In the genomic region with DNA sequence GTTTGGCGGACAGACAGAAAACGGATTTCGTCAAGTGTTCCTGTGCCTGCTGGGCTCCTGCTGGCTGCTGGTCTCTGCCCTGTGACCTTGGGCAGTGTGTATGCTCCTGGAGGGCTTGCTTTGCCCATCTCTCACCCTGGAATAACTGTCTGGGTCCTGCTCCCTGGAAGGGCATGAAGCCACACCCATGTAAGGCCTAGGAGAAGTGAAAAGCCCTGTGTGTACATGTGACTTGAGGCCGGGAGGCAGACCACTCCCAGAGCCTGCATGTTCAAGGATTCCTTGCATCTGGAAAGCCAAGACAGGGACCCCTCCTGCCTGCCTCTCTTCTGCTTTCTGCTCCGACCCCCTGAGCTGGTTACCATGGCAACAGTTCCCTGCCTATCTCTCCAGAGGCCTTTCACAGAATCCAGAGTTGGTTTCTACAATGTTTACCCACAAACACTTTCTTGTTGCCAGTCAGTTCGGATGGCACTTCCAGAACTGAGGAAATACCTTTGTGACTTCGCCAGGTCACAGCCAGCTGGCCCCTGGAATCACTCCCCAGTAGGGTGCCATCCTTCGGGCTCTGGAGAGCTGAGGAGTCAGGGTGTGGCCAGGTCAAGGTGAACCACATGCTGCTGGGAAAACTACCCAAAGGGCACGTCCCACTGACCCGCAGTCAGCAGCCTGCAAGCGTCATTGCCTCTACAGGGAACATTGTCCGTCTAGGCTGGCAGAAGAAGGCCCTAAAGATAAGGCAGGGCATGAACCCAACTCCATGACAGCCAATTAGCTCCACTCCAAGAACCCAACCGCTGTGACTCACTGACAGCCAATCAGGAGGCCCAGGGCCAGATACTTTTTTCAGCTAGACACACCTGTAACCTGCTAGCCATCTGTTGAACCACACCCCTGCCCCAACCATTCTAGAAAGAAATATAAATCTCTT, we compare ENCODE assay signal across 11 cellular contexts. TPM values are rescaled to one million over a fixed set of nuclear protein-coding genes. Genes with fewer than 3 reads are reported as not detected.
DNase-seq lines count a peak whose midpoint lies in the region; ATAC-seq and TF ChIP-seq lines count a peak whose summit lies in the region.
"Had no signal": no experiment of that assay in that cellular context is flagged by ENCODE, and none has a peak within 500 bp of the region (broad histone marks: within the 10 kb centered on the region; RNA-seq: fewer than 3 reads in every experiment).

No MANE protein-coding gene starts in this region.

- H3K27ac ChIP-seq in VCaP: peak overlapping the region; percentile 41; the same call in 1 of the 2 replicates
- H3K27ac ChIP-seq in upper lobe of left lung: peak overlapping the region; percentile 61 to 85 (median 67)

- H3K36me3 Mint-ChIP-seq in effector memory CD8-positive, alpha-beta T cell (ENCODE audit: insufficient read depth): no peaks in the 10 kb centered on the region

- peak; percentile 17 for DNase-seq in NCI-H748 (lab: John Stamatoyannopoulos, UW; ENCODE audit: unreplicated experiment)
- no peak for DNase-seq in NCI-H748 treated with DMSO at 0.1 percent for 48 hours (lab: John Stamatoyannopoulos, UW)
- DNase-seq in left lobe of liver (ENCODE audit: low spot score): peak; percentile 94
- DNase-seq in upper lobe of left lung: peak in 1 of 2 donors; percentile 74
- no peak for DNase-seq in effector memory CD8-positive, alpha-beta T cell
- DNase-seq in AML-193 (lab: John Stamatoyannopoulos, UW): no peak
- DNase-seq: activated T-cell treated with anti-CD3 and anti-CD28 coated beads, Interleukin-2, amount 50 U/mL, for 4 hours; dermis blood vessel endothelial cell had no signal

- peaks cover 0 to 17% of the 10 kb centered on the region in 2 donors for H3K27me3 Mint-ChIP-seq in effector memory CD8-positive, alpha-beta T cell

- TF ChIP-seq CTCF in VCaP (conservative IDR thresholded peaks at IDR 0.05) (no peak), upper lobe of left lung (IDR thresholded peaks at IDR 0.05) (no peak)

- no peaks in the 10 kb centered on the region for H3K9me3 Mint-ChIP-seq in effector memory CD8-positive, alpha-beta T cell
- H3K9me3 Mint-ChIP-seq: activated T-cell treated with anti-CD3 and anti-CD28 coated beads, Interleukin-2, amount 50 U/mL, for 4 hours had no signal

- peak; percentile 73 for ATAC-seq in left lobe of liver
- ATAC-seq in upper lobe of left lung (ENCODE audit: low FRiP score in 2 of 2): peak; percentile 15 to 45
- no peak for ATAC-seq in effector memory CD8-positive, alpha-beta T cell (replicated peaks)
- no peak for ATAC-seq in GM18873 (IDR thresholded peaks at IDR 0.05; ENCODE audit: low FRiP score, unreplicated experiment)
- ATAC-seq: activated T-cell treated with anti-CD3 and anti-CD28 coated beads, Interleukin-2, amount 50 U/mL, for 4 hours had no signal

- no peak for TF ChIP-seq POLR2A in upper lobe of left lung (IDR thresholded peaks at IDR 0.05)

- no peaks in the 10 kb centered on the region for H3K36me3 ChIP-seq in upper lobe of left lung

- no peaks in the 10 kb centered on the region for H3K27me3 ChIP-seq in upper lobe of left lung

- TF ChIP-seq EP300 in upper lobe of left lung (IDR thresholded peaks at IDR 0.05): peak in 3 of 4 donors; percentile 27 to 88 (median 43)

- no peak overlapping the region for H3K4me3 Mint-ChIP-seq in effector memory CD8-positive, alpha-beta T cell
- H3K4me3 Mint-ChIP-seq: activated T-cell treated with anti-CD3 and anti-CD28 coated beads, Interleukin-2, amount 50 U/mL, for 4 hours had no signal

- H3K4me1 Mint-ChIP-seq in effector memory CD8-positive, alpha-beta T cell (ENCODE audit: low read depth in 2 of 2): no peaks in the 10 kb centered on the region

- H3K27ac Mint-ChIP-seq in effector memory CD8-positive, alpha-beta T cell: no peak overlapping the region

- H3K4me1 ChIP-seq in upper lobe of left lung: peaks cover 3 to 29% (median 10%) of the 10 kb centered on the region in 4 donors

- 60 to 67% methylated on average over 10 to 13 of the region's 13 CpGs for WGBS in upper lobe of left lung, 2 donors

- H3K9me3 ChIP-seq in upper lobe of left lung: no peaks in the 10 kb centered on the region

- no peak overlapping the region for H3K4me3 ChIP-seq in upper lobe of left lung

RNA-seq across cellular contexts. Expression of a gene that starts 14.7 kb away (rescaled TPM):
- not detected for total RNA-seq in left lobe of liver
- under 1 TPM in 3 of 6 donors, not detected in 3; under 0.01 to 0.07 (median 0.03) TPM for total RNA-seq in upper lobe of left lung
- total RNA-seq: activated T-cell treated with anti-CD3 and anti-CD28 coated beads, Interleukin-2, amount 50 U/mL, for 4 hours; dermis blood vessel endothelial cell; T-helper 2 cell treated with Interferon-gamma antibody and Interleukin-4, amounts not matched to agents 100 ng/mL and 5 ng/mL, for 36 hours had no signal

RNA-seq across cellular contexts. Expression of a gene that starts 36.5 kb away (rescaled TPM):
- 34.6 TPM for total RNA-seq in left lobe of liver
- total RNA-seq in upper lobe of left lung: 10 to 100 TPM; 65.7 to 96.3 (median 88.4) TPM

RNA-seq across cellular contexts. Expression of a gene that starts 52.3 kb away (rescaled TPM):
- 0.86 TPM for total RNA-seq in left lobe of liver
- 1 to 10 TPM; 4.6 to 9.3 (median 7.7) TPM for total RNA-seq in upper lobe of left lung

Comparison
In these comparisons a context has a peak if more than half of its experiments do, and no peak if none do; other contexts are left out.
1. DNase-seq: peak in NCI-H748 (single experiment) and left lobe of liver (single experiment); none in NCI-H748 treated with DMSO at 0.1 percent for 48 hours (single experiment), effector memory CD8-positive, alpha-beta T cell (0 of 3) and AML-193 (0 of 2).
2. ATAC-seq: peak in left lobe of liver (single experiment) and upper lobe of left lung (2 of 2); none in effector memory CD8-positive, alpha-beta T cell (single experiment) and GM18873 (single experiment).